In the genomic region with DNA sequence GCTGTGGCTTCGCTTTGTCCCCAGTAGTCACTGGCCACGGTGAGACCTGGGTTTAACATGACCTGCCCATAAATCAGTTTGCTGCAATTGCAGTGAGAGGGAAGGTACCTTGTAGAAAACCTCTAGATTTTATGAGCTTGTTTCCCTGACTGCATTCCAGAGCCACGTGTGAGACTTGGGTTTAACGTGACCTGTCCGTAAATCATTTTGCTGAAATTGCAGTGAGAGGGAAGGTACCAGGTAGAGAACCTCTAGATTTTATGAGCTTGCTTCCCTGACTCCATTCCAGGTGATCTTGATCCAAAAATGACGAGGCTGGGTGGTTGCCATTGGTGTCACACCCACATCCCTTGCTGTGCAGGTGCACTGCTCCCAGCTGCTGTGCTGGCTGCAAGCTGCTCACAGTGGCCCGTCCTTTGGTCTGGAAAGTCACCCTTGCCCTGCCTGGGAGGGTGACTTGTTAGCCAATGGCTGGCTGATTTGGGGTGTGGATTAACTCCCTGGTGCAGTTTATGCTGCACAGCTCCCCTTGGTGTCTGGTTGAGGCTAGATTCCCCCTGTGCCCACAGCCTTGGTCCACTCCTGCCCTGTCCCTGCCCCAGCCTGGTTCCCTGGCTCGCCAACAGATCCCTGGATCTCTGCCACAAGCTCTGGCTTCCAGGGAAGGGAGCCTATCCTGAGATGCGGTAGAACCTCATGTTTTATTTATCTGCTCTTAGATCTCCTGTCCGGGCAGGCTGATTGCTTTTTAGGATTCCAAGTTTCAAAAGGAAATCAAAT, we compare ENCODE assay signal across 12 cellular contexts.
DNase-seq lines count a peak whose midpoint lies in the region; ATAC-seq, FAIRE-seq and TF ChIP-seq lines count a peak whose summit lies in the region.
"Had no signal": no experiment of that assay in that cellular context is flagged by ENCODE, and none has a peak within 500 bp of the region (broad histone marks: within the 10 kb centered on the region; RNA-seq: fewer than 3 reads in every experiment).

No MANE protein-coding gene starts in this region.

- no peak for DNase-seq in GM23338 (ENCODE audit: low spot score)
- peak; percentile 50 to 57 for DNase-seq in heart right ventricle
- peak; percentile 79 to 93 (median 91) for DNase-seq in pancreas
- DNase-seq in dedifferentiated amniotic fluid mesenchymal stem cell (ENCODE audit: extremely low spot score) = no peak
- DNase-seq in activated naive CD4-positive, alpha-beta T cell treated with anti-CD3 and anti-CD28 coated beads, Interleukin-2, amount 50 U/mL, for 16 hours = no peak
- DNase-seq in C1 segment of cervical spinal cord (lab: John Stamatoyannopoulos, UW) = no peak
- DNase-seq in CD4-positive, alpha-beta memory T cell = no peak
- DNase-seq: activated CD4-positive, alpha-beta T cell treated with anti-CD3 and anti-CD28 coated beads for 36 hours; DMS53; SW 1271 had no signal

- H3F3A ChIP-seq in GM23338 (replicated peaks; ENCODE audit: low read depth) = no peaks in the 10 kb centered on the region

- H2AFZ ChIP-seq in GM23338 = no peak overlapping the region

- no peaks in the 10 kb centered on the region for H3K27me3 ChIP-seq in GM23338 (ENCODE audit: insufficient read depth)
- no peaks in the 10 kb centered on the region for H3K27me3 ChIP-seq in heart right ventricle
- no peaks in the 10 kb centered on the region for H3K27me3 ChIP-seq in pancreas
- H3K27me3 ChIP-seq in CD4-positive, alpha-beta memory T cell (ENCODE audit: insufficient read depth, low read length) = no peaks in the 10 kb centered on the region
- H3K27me3 ChIP-seq: vagina had no signal

- no peak for TF ChIP-seq CTCF in GM23338 (conservative IDR thresholded peaks at IDR 0.05; ENCODE audit: low read depth in 2 of 2)
- no peak for TF ChIP-seq CTCF in heart right ventricle (IDR thresholded peaks at IDR 0.05)
- TF ChIP-seq CTCF in pancreas (IDR thresholded peaks at IDR 0.05) = no peak

- no peaks in the 10 kb centered on the region for H3K9me3 ChIP-seq in heart right ventricle
- H3K9me3 ChIP-seq in pancreas = no peaks in the 10 kb centered on the region
- no peaks in the 10 kb centered on the region for H3K9me3 ChIP-seq in CD4-positive, alpha-beta memory T cell (ENCODE audit: control insufficient read depth in 1 of 2, low read length in 2 of 2)
- H3K9me3 ChIP-seq: vagina had no signal

- H3K4me1 Mint-ChIP-seq in GM23338 = peaks cover 13% of the 10 kb centered on the region
- H3K4me1 Mint-ChIP-seq in CD4-positive, alpha-beta memory T cell = no peaks in the 10 kb centered on the region
- H3K4me1 Mint-ChIP-seq: activated CD4-positive, alpha-beta T cell treated with anti-CD3 and anti-CD28 coated beads for 36 hours had no signal

- H3K4me2 ChIP-seq in GM23338 = no peak overlapping the region

- no peaks in the 10 kb centered on the region for H3K79me2 ChIP-seq in GM23338 (replicated peaks; ENCODE audit: insufficient read depth)

- H3K27ac Mint-ChIP-seq in GM23338 = peak overlapping the region; percentile 80; the same call in 1 of the 2 replicates
- no peak overlapping the region for H3K27ac Mint-ChIP-seq in CD4-positive, alpha-beta memory T cell
- H3K27ac Mint-ChIP-seq: activated CD4-positive, alpha-beta T cell treated with anti-CD3 and anti-CD28 coated beads for 36 hours had no signal

- CTCF ChIA-PET in CD4-positive, alpha-beta memory T cell (lab: Charles Lee; ENCODE audit: partially characterized antibody) = no interaction called here

- H3K9me3 Mint-ChIP-seq in GM23338 = no peaks in the 10 kb centered on the region
- H3K9me3 Mint-ChIP-seq in CD4-positive, alpha-beta memory T cell = peaks cover 0 to 3% (median 0%) of the 10 kb centered on the region in 8 donors

- peaks cover 4% of the 10 kb centered on the region for H3K27me3 Mint-ChIP-seq in GM23338 (ENCODE audit: insufficient read depth, low read depth, poor library complexity)
- H3K27me3 Mint-ChIP-seq in CD4-positive, alpha-beta memory T cell = peaks cover 9 to 13% of the 10 kb centered on the region in 2 donors

- no peak overlapping the region for H3K27ac ChIP-seq in GM23338 (ENCODE audit: low read depth)
- peak overlapping the region in 7 of 10 donors; percentile 8 to 68 (median 35) for H3K27ac ChIP-seq in heart right ventricle
- H3K27ac ChIP-seq in pancreas = peak overlapping the region; percentile 69 to 87 (median 76)
- no peak overlapping the region for H3K27ac ChIP-seq in CD4-positive, alpha-beta memory T cell (ENCODE audit: low read depth, low read length)
- H3K27ac ChIP-seq: vagina had no signal

- H3K4me3 ChIP-seq in GM23338 (no peak overlapping the region), heart right ventricle (no peak overlapping the region), pancreas (no peak overlapping the region)
- H3K4me3 ChIP-seq in CD4-positive, alpha-beta memory T cell (ENCODE audit: low read length in 2 of 2) = no peak overlapping the region
- H3K4me3 ChIP-seq: vagina had no signal

- no peaks in the 10 kb centered on the region for H3K36me3 ChIP-seq in GM23338 (ENCODE audit: insufficient read depth)
- H3K36me3 ChIP-seq in heart right ventricle = no peaks in the 10 kb centered on the region
- no peaks in the 10 kb centered on the region for H3K36me3 ChIP-seq in pancreas
- no peaks in the 10 kb centered on the region for H3K36me3 ChIP-seq in CD4-positive, alpha-beta memory T cell (ENCODE audit: insufficient read depth, low read length)
- H3K36me3 ChIP-seq: vagina had no signal

- WGBS in heart right ventricle, 2 donors = 45 to 48% methylated on average over 10 of the region's 10 CpGs
- 13 to 16% methylated on average over 10 of the region's 10 CpGs for WGBS in pancreas, 2 donors

- ATAC-seq in GM23338 = no peak
- peak; percentile 72 for ATAC-seq in SK-N-SH treated with all-trans-retinoic acid at 6 μM for 48 hours
- peak; percentile 48 to 72 (median 62) for ATAC-seq in heart right ventricle
- ATAC-seq in pancreas = peak; percentile 91 to 94 (median 92)
- ATAC-seq: activated CD4-positive, alpha-beta T cell treated with anti-CD3 and anti-CD28 coated beads for 36 hours had no signal

- no peaks in the 10 kb centered on the region for H3K9me2 ChIP-seq in GM23338 (ENCODE audit: insufficient read depth)

- H3K4me3 Mint-ChIP-seq in GM23338 = no peak overlapping the region
- no peak overlapping the region for H3K4me3 Mint-ChIP-seq in CD4-positive, alpha-beta memory T cell
- H3K4me3 Mint-ChIP-seq: activated CD4-positive, alpha-beta T cell treated with anti-CD3 and anti-CD28 coated beads for 36 hours had no signal

- FAIRE-seq in pancreas (lab: Jason Lieb, UNC) = no peak

- H4K20me1 ChIP-seq in GM23338 (replicated peaks; ENCODE audit: insufficient read depth) = no peaks in the 10 kb centered on the region

- intact Hi-C loops in heart right ventricle (cut with DNase I) (no loop called here), pancreas (cut with DNase I) (no loop called here)
- intact Hi-C loops in CD4-positive, alpha-beta memory T cell (cut with micrococcal nuclease) = no loop called here

- POLR2A ChIA-PET in CD4-positive, alpha-beta memory T cell (lab: Charles Lee; ENCODE audit: partially characterized antibody) = no interaction called here

- H3K36me3 Mint-ChIP-seq in GM23338 (ENCODE audit: low read depth) = no peaks in the 10 kb centered on the region
- H3K36me3 Mint-ChIP-seq in CD4-positive, alpha-beta memory T cell = no peaks in the 10 kb centered on the region

- H3K4me1 ChIP-seq in GM23338 (ENCODE audit: insufficient read depth) = 0 out of 2 replicates have a peak, but pooled peaks cover 4% of the 10 kb centered on the region
- H3K4me1 ChIP-seq in heart right ventricle = peaks cover 18 to 67% (median 47%) of the 10 kb centered on the region in 9 donors
- H3K4me1 ChIP-seq in pancreas = peaks cover 19 to 44% (median 37%) of the 10 kb centered on the region in 3 donors
- H3K4me1 ChIP-seq in CD4-positive, alpha-beta memory T cell (ENCODE audit: insufficient read depth, low read length) = no peaks in the 10 kb centered on the region

TF ChIP-seq in GM23338, 12 proteins besides CTCF, POLR2A, EP300 and RAD21 (continues in another document):
- TF ChIP-seq NANOG (IDR thresholded peaks at IDR 0.05; ENCODE audit: borderline replicate concordance) = no peak

TF ChIP-seq in SK-N-SH treated with all-trans-retinoic acid at 6 μM for 48 hours, 23 proteins besides CTCF, POLR2A, EP300 and RAD21:
- TF ChIP-seq ISL1 (CRISPR knock-in tag; IDR thresholded peaks at IDR 0.05) = 0 out of 2 replicates have a peak, but pooled peaks have one; percentile 25
- no peak for TF ChIP-seq ZNF565 (CRISPR knock-in tag; conservative IDR thresholded peaks at IDR 0.05; ENCODE audit: low read depth)
- no peak for TF ChIP-seq PPARA (CRISPR knock-in tag; IDR thresholded peaks at IDR 0.05; ENCODE audit: borderline replicate concordance)
- TF ChIP-seq GLIS3 (CRISPR knock-in tag; IDR thresholded peaks at IDR 0.05) = no peak
- no peak for TF ChIP-seq ZC3H10 (CRISPR knock-in tag; IDR thresholded peaks at IDR 0.05)
- TF ChIP-seq TOX (CRISPR knock-in tag; IDR thresholded peaks at IDR 0.05; ENCODE audit: borderline replicate concordance) = no peak
- no peak for TF ChIP-seq ARNTL (CRISPR knock-in tag; IDR thresholded peaks at IDR 0.05; ENCODE audit: borderline replicate concordance, low read depth)
- TF ChIP-seq, protein P1, sequence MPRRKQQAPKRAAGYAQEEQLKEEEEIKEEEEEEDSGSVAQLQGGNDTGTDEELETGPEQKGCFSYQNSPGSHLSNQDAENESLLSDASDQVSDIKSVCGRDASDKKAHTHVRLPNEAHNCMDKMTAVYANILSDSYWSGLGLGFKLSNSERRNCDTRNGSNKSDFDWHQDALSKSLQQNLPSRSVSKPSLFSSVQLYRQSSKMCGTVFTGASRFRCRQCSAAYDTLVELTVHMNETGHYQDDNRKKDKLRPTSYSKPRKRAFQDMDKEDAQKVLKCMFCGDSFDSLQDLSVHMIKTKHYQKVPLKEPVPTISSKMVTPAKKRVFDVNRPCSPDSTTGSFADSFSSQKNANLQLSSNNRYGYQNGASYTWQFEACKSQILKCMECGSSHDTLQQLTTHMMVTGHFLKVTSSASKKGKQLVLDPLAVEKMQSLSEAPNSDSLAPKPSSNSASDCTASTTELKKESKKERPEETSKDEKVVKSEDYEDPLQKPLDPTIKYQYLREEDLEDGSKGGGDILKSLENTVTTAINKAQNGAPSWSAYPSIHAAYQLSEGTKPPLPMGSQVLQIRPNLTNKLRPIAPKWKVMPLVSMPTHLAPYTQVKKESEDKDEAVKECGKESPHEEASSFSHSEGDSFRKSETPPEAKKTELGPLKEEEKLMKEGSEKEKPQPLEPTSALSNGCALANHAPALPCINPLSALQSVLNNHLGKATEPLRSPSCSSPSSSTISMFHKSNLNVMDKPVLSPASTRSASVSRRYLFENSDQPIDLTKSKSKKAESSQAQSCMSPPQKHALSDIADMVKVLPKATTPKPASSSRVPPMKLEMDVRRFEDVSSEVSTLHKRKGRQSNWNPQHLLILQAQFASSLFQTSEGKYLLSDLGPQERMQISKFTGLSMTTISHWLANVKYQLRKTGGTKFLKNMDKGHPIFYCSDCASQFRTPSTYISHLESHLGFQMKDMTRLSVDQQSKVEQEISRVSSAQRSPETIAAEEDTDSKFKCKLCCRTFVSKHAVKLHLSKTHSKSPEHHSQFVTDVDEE (CRISPR knock-in tag; IDR thresholded peaks at IDR 0.05) = peak; percentile 60; the same call in 1 of the 2 replicates
- TF ChIP-seq SNAI2 (CRISPR knock-in tag; IDR thresholded peaks at IDR 0.05) = no peak
- no peak for TF ChIP-seq BACH2 (CRISPR knock-in tag; IDR thresholded peaks at IDR 0.05; ENCODE audit: borderline replicate concordance)

Comparison
In these comparisons a context has a peak if more than half of its experiments do, and no peak if none do; other contexts are left out.
1. DNase-seq: peak in heart right ventricle (2 of 2) and pancreas (6 of 6); none in GM23338 (single experiment), dedifferentiated amniotic fluid mesenchymal stem cell (single experiment), activated naive CD4-positive, alpha-beta T cell treated with anti-CD3 and anti-CD28 coated beads, Interleukin-2, amount 50 U/mL, for 16 hours (single experiment), C1 segment of cervical spinal cord (0 of 14) and CD4-positive, alpha-beta memory T cell (0 of 5).
2. H3K27ac ChIP-seq: peak in heart right ventricle (7 of 10) and pancreas (4 of 4); none in GM23338 (single experiment) and CD4-positive, alpha-beta memory T cell (single experiment).